Comparison of ENCODE assay signal across 8 cellular contexts in genomic region chrX:154019061-154019621, GRCh38. TPM values are rescaled to one million over a fixed set of nuclear protein-coding genes. Genes with fewer than 3 reads are reported as not detected.
DNase-seq lines count a peak whose midpoint lies in the region; ATAC-seq and TF ChIP-seq lines count a peak whose summit lies in the region.

No MANE protein-coding gene starts in this region.

- no peaks in the 10 kb centered on the region for H3K79me2 ChIP-seq in OCI-LY1 (ENCODE audit: insufficient read depth, low read length)

- H3K4me2 ChIP-seq in OCI-LY1 (ENCODE audit: low read length), result peak overlapping the region; percentile 88

- peaks cover 46% of the 10 kb centered on the region for H3K36me3 ChIP-seq in OCI-LY1 (ENCODE audit: insufficient read depth, low read length)

- peaks cover 43% of the 10 kb centered on the region for H3K4me1 ChIP-seq in OCI-LY1 (ENCODE audit: insufficient read depth, low read length, severe bottlenecking)

- no peak for TF ChIP-seq CTCF in OCI-LY1 (IDR thresholded peaks at IDR 0.05; ENCODE audit: low read length)
- TF ChIP-seq CTCF in coronary artery (IDR thresholded peaks at IDR 0.05), result no peak

- H3K4me3 ChIP-seq in OCI-LY1 (ENCODE audit: low read depth, low read length, poor library complexity, severe bottlenecking) (peak overlapping the region; percentile 84), coronary artery (peak overlapping the region; percentile 80)

- H3K4me3 Mint-ChIP-seq in naive B cell, result peak overlapping the region; percentile 82 to 93 (median 87)

- no peaks in the 10 kb centered on the region for H3K9me2 ChIP-seq in OCI-LY1 (ENCODE audit: low read depth, low read length)

- ATAC-seq in left cardiac atrium, result peak; percentile 2 to 5
- peak; percentile 4 to 12 for ATAC-seq in naive B cell (ENCODE audit: low read depth in 2 of 2)
- ATAC-seq in GM19467 (IDR thresholded peaks at IDR 0.05; ENCODE audit: unreplicated experiment), result no peak

- H3K27ac ChIP-seq in OCI-LY1 (ENCODE audit: low read depth, low read length, poor library complexity, severe bottlenecking) (peak overlapping the region; percentile 64), coronary artery (peak overlapping the region; percentile 61 to 86)

- H3K9ac ChIP-seq in OCI-LY1 (ENCODE audit: low read length), result peak overlapping the region; percentile 94

- no peak overlapping the region for H2AFZ ChIP-seq in OCI-LY1 (ENCODE audit: low read length)

- H3K27me3 ChIP-seq in OCI-LY1 (ENCODE audit: insufficient read depth, low read length), result no peaks in the 10 kb centered on the region

- peak overlapping the region; percentile 55 to 94 (median 86) for H3K27ac Mint-ChIP-seq in naive B cell

- H3K27me3 Mint-ChIP-seq in naive B cell, result no peaks in the 10 kb centered on the region

- H3K9me3 Mint-ChIP-seq in naive B cell, result peaks cover 0 to 1% (median 0%) of the 10 kb centered on the region in 7 donors

- intact Hi-C loops in left cardiac atrium (cut with DNase I) (no loop called here), cardiac septum (cut with DNase I) (no loop called here)

- H3K36me3 Mint-ChIP-seq in naive B cell, result no peaks in the 10 kb centered on the region

- peaks cover 8 to 16% (median 10%) of the 10 kb centered on the region in 3 donors for H3K4me1 Mint-ChIP-seq in naive B cell

- DNase-seq in left cardiac atrium (no peak), cardiac septum (ENCODE audit: low spot score) (no peak), coronary artery (ENCODE audit: low spot score) (no peak), naive B cell (peak; percentile 17), globus pallidus (ENCODE audit: low spot score) (no peak), NCI-H226 (no peak)

- H3F3A ChIP-seq in OCI-LY1 (ENCODE audit: insufficient read depth, low read length), result no peaks in the 10 kb centered on the region

- no peaks in the 10 kb centered on the region for H3K9me3 ChIP-seq in OCI-LY1 (ENCODE audit: low read length)

- no peaks in the 10 kb centered on the region for H4K20me1 ChIP-seq in OCI-LY1 (ENCODE audit: insufficient read depth, low read length)

RNA-seq across cellular contexts. Expression of gene IRAK1, which starts 0.6 kb away (rescaled TPM):
- total RNA-seq in left cardiac atrium, result 10 to 100 TPM; 47.2 to 58.6 TPM
- 30.6 TPM for total RNA-seq in cardiac septum
- polyA plus RNA-seq in naive B cell (ENCODE audit: low read depth in 6 of 6), result 100 to 1,000 TPM in 1 of 6 donors, 10 to 100 TPM in 5; 57.9 to 123 (median 73.9) TPM

RNA-seq across cellular contexts. Expression of gene TMEM187, which starts 46.6 kb away (rescaled TPM):
- total RNA-seq in left cardiac atrium (1 to 10 TPM; 7.7 to 9.2 TPM), cardiac septum (10.6 TPM)
- polyA plus RNA-seq in naive B cell (ENCODE audit: low read depth in 6 of 6), result 10 to 100 TPM in 2 of 6 donors, 1 to 10 TPM in 4; 5.0 to 13.6 (median 8.1) TPM

RNA-seq across cellular contexts. Expression of gene HCFC1, which starts 47.5 kb away (rescaled TPM):
- 10 to 100 TPM; 30.4 to 35.7 TPM for total RNA-seq in left cardiac atrium
- total RNA-seq in cardiac septum, result 39.5 TPM
- polyA plus RNA-seq in naive B cell (ENCODE audit: low read depth in 6 of 6), result 10 to 100 TPM in 1 of 6 donors, 1 to 10 TPM in 4, under 1 TPM in 1; 0.22 to 14.0 (median 5.8) TPM
